In the genomic region with DNA sequence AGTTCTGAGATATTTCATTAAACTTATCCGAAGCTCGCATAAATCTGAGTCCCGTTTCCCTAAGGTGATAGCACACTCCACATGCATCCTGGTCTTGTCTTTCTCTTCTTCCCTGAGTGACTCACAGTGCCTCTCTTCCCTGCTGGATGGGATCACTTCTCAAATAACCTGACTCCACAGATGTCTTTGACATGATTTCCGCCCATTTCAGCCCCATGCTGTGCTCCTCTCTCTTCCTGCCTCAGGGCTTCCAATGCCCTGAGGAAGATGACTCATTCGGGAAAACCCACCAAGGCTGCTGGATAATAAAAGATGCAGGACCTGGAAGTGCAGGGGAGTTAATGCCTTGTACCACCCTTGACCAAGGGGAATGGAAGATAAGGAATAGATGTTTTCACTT, we compare ENCODE assay signal across 20 cellular contexts.
DNase-seq lines count a peak whose midpoint lies in the region; ATAC-seq, FAIRE-seq and TF ChIP-seq lines count a peak whose summit lies in the region.
"Had no signal": no experiment of that assay in that cellular context is flagged by ENCODE, and none has a peak within 500 bp of the region (broad histone marks: within the 10 kb centered on the region; RNA-seq: fewer than 3 reads in every experiment).

No MANE protein-coding gene starts in this region.

- no peak for TF ChIP-seq EP300 in H1 (IDR thresholded peaks at IDR 0.05; ENCODE audit: borderline replicate concordance in 1 of 2, low read depth in 2 of 2, low read length in 2 of 2)

- H3K27me3 Mint-ChIP-seq in GM23338 (ENCODE audit: insufficient read depth, low read depth, poor library complexity): peaks cover 3% of the 10 kb centered on the region
- H3K27me3 Mint-ChIP-seq in neural progenitor cell (ENCODE audit: insufficient read depth, low read depth): peaks cover 4% of the 10 kb centered on the region
- H3K27me3 Mint-ChIP-seq: progenitor cell of endocrine pancreas had no signal

- TF ChIP-seq CTCF in GM23338 (conservative IDR thresholded peaks at IDR 0.05; ENCODE audit: low read depth in 2 of 2): no peak
- no peak for TF ChIP-seq CTCF in H1 (IDR thresholded peaks at IDR 0.05; ENCODE audit: control extremely low read depth in 1 of 3, insufficient read depth in 1 of 3, low read depth in 1 of 3, low read length in 3 of 3)
- TF ChIP-seq CTCF in neural progenitor cell (IDR thresholded peaks at IDR 0.05): no peak
- no peak for TF ChIP-seq CTCF in esophagus squamous epithelium (IDR thresholded peaks at IDR 0.05)
- no peak for TF ChIP-seq CTCF in left ventricle myocardium inferior (IDR thresholded peaks at IDR 0.05; ENCODE audit: borderline replicate concordance)

- 78% methylated on average over 5 of the region's 5 CpGs; no CpG with 5 or more reads in 1 of the 2 experiments for WGBS in H1 (ENCODE audit: extremely low coverage in 1 of 2, insufficient coverage in 1 of 2, insufficient read length in 1 of 2, insufficient replicate concordance in 2 of 2, low coverage in 1 of 2, low lambda C conversion rate in 2 of 2, missing lambda C conversion rate in 1 of 2), 2 experiments
- WGBS in esophagus squamous epithelium, 2 donors: 72 to 75% methylated on average over 5 of the region's 5 CpGs

- H3K36me3 Mint-ChIP-seq in GM23338 (ENCODE audit: low read depth): peaks cover 16% of the 10 kb centered on the region; the same call in 2 of the 3 replicates
- H3K36me3 Mint-ChIP-seq in neural progenitor cell: no peaks in the 10 kb centered on the region
- H3K36me3 Mint-ChIP-seq: natural killer cell had no signal

- H3K18ac ChIP-seq in H1 (ENCODE audit: extremely low read depth, low read length): no peak overlapping the region

- H3K27ac Mint-ChIP-seq in GM23338 (no peak overlapping the region), neural progenitor cell (peak overlapping the region; percentile 3)
- H3K27ac Mint-ChIP-seq: natural killer cell, progenitor cell of endocrine pancreas had no signal

- no peak overlapping the region for H3K56ac ChIP-seq in H1 (replicated peaks; ENCODE audit: insufficient read length, low read depth, low read length)

- H3K4ac ChIP-seq in H1 (replicated peaks; ENCODE audit: insufficient read length, low read depth, low read length): no peak overlapping the region

- no peak overlapping the region; the same call in 1 of the 2 replicates for H2BK12ac ChIP-seq in H1 (ENCODE audit: low read depth, low read length)

- no peaks in the 10 kb centered on the region for H3K79me1 ChIP-seq in H1 (ENCODE audit: low read depth, low read length)

- CTCF ChIA-PET in H1 (lab: Charles Lee; ENCODE audit: partially characterized antibody): interaction anchor here (1.1 kb wide), 1 partner anchor 13 kb away, joined by 4 read pairs; no protein-coding TSS in a partner anchor

- H4K20me1 ChIP-seq in GM23338 (replicated peaks; ENCODE audit: insufficient read depth) (no peaks in the 10 kb centered on the region), H1 (replicated peaks in 1 of 2; ENCODE audit: control insufficient read depth in 1 of 2, insufficient read depth in 2 of 2, low read length in 2 of 2) (no peaks in the 10 kb centered on the region), neural progenitor cell (ENCODE audit: low read depth) (no peaks in the 10 kb centered on the region)

- H3K23ac ChIP-seq in H1 (ENCODE audit: insufficient read length): no peak overlapping the region

- intact Hi-C loops in esophagus squamous epithelium (cut with DNase I): no loop called here
- intact Hi-C loops in left ventricle myocardium inferior (cut with micrococcal nuclease): no loop called here

- H3K4me1 Mint-ChIP-seq in GM23338 (peaks cover 4% of the 10 kb centered on the region), neural progenitor cell (peaks cover 8% of the 10 kb centered on the region)
- H3K4me1 Mint-ChIP-seq: natural killer cell had no signal

- H2BK120ac ChIP-seq in H1 (replicated peaks; ENCODE audit: low read depth, low read length): peak overlapping the region; percentile 57

- POLR2A ChIA-PET in H1 (lab: Charles Lee; ENCODE audit: partially characterized antibody): no interaction called here

- H3K27ac ChIP-seq in GM23338 (ENCODE audit: low read depth) (no peak overlapping the region), H1 (ENCODE audit: low read depth, low read length) (no peak overlapping the region), neural progenitor cell (no peak overlapping the region), esophagus squamous epithelium (no peak overlapping the region), left ventricle myocardium inferior (replicated peaks) (no peak overlapping the region)
- H3K27ac ChIP-seq: colonic mucosa, epithelial cell of prostate, SJSA1 had no signal

- H3K27me3 ChIP-seq in GM23338 (ENCODE audit: insufficient read depth) (no peaks in the 10 kb centered on the region), H1 (replicated peaks in 1 of 4; ENCODE audit: control insufficient read depth in 3 of 4, extremely low read depth in 1 of 4, insufficient read depth in 3 of 4, low read length in 3 of 4) (no peaks in the 10 kb centered on the region), neural progenitor cell (no peaks in the 10 kb centered on the region), esophagus squamous epithelium (no peaks in the 10 kb centered on the region), left ventricle myocardium inferior (ENCODE audit: low read depth) (no peaks in the 10 kb centered on the region)
- H3K27me3 ChIP-seq: colonic mucosa, SJSA1 had no signal

- no peak overlapping the region for H4K5ac ChIP-seq in H1 (ENCODE audit: insufficient read length, low read depth, low read length)

- no peaks in the 10 kb centered on the region for H3K23me2 ChIP-seq in H1 (ENCODE audit: low read depth, low read length)

- H3K9ac ChIP-seq in H1 (replicated peaks in 1 of 4; ENCODE audit: extremely low read depth in 1 of 4, low read depth in 3 of 4, low read length in 3 of 4) (no peak overlapping the region), neural progenitor cell (no peak overlapping the region)

- H2BK20ac ChIP-seq in H1 (ENCODE audit: low read length): no peak overlapping the region

- no peaks in the 10 kb centered on the region for H3K9me2 ChIP-seq in GM23338 (ENCODE audit: insufficient read depth)

- H3K36me3 ChIP-seq in GM23338 (ENCODE audit: insufficient read depth): no peaks in the 10 kb centered on the region
- no peaks in the 10 kb centered on the region for H3K36me3 ChIP-seq in H1 (ENCODE audit: control insufficient read depth in 2 of 4, insufficient read depth in 4 of 4, low read length in 3 of 4)
- H3K36me3 ChIP-seq in neural progenitor cell: no peaks in the 10 kb centered on the region
- no peaks in the 10 kb centered on the region for H3K36me3 ChIP-seq in esophagus squamous epithelium
- no peaks in the 10 kb centered on the region for H3K36me3 ChIP-seq in left ventricle myocardium inferior
- H3K36me3 ChIP-seq: colonic mucosa, HAP-1, SJSA1 had no signal

- no peak for TF ChIP-seq POLR2A in H1 (IDR thresholded peaks at IDR 0.05; ENCODE audit: control extremely low read depth in 1 of 2, low read depth in 2 of 2, low read length in 2 of 2)
- no peak for TF ChIP-seq POLR2A in esophagus squamous epithelium (IDR thresholded peaks at IDR 0.05)

- no peak overlapping the region for H2AFZ ChIP-seq in GM23338
- peak overlapping the region; percentile 14; the same call in 1 of the 2 replicates for H2AFZ ChIP-seq in H1 (ENCODE audit: low read length)
- peak overlapping the region; percentile 19 for H2AFZ ChIP-seq in neural progenitor cell (replicated peaks)

- no peak overlapping the region for H3K4me3 Mint-ChIP-seq in GM23338
- no peak overlapping the region for H3K4me3 Mint-ChIP-seq in neural progenitor cell
- H3K4me3 Mint-ChIP-seq: natural killer cell had no signal

- H3K9me3 Mint-ChIP-seq in GM23338 (peaks cover 85% of the 10 kb centered on the region), neural progenitor cell (peaks cover 9% of the 10 kb centered on the region)

- no peak for TF ChIP-seq RAD21 in H1 (IDR thresholded peaks at IDR 0.05 in 1 of 2, conservative IDR thresholded peaks at IDR 0.05 in 1 of 2; ENCODE audit: low read depth in 2 of 2, low read length in 2 of 2)

- H3K4me3 ChIP-seq in GM23338: no peak overlapping the region
- H3K4me3 ChIP-seq in H1 (ENCODE audit: extremely low read depth in 1 of 4, insufficient read depth in 2 of 4, low read depth in 3 of 4, low read length in 4 of 4): no peak overlapping the region
- no peak overlapping the region for H3K4me3 ChIP-seq in neural progenitor cell
- H3K4me3 ChIP-seq in esophagus squamous epithelium: no peak overlapping the region
- H3K4me3 ChIP-seq in left ventricle myocardium inferior: no peak overlapping the region
- H3K4me3 ChIP-seq: colonic mucosa, HAP-1, SJSA1 had no signal

- no peak overlapping the region for H2BK15ac ChIP-seq in H1 (ENCODE audit: low read length)

- ATAC-seq in GM23338: no peak
- ATAC-seq: natural killer cell had no signal

- H4K8ac ChIP-seq in H1 (ENCODE audit: extremely low read depth, insufficient read depth, low read length): no peak overlapping the region

- no peak for FAIRE-seq in H1 (lab: Jason Lieb, UNC)
- FAIRE-seq: frontal cortex, small intestine had no signal

- H3K9me3 ChIP-seq in H1 (ENCODE audit: insufficient read depth in 2 of 2, low read depth in 1 of 2, low read length in 1 of 2) (no peaks in the 10 kb centered on the region), neural progenitor cell (ENCODE audit: low read depth) (no peaks in the 10 kb centered on the region), esophagus squamous epithelium (peaks cover 0 to 6% (median 0%) of the 10 kb centered on the region in 3 donors), left ventricle myocardium inferior (replicated peaks) (peaks cover 6% of the 10 kb centered on the region)
- H3K9me3 ChIP-seq: colonic mucosa, HAP-1 had no signal

- H4K91ac ChIP-seq in H1 (replicated peaks; ENCODE audit: insufficient read length, low read length): no peak overlapping the region

- DNase-seq in GM23338 (ENCODE audit: low spot score) (peak; percentile 22), NCI-H69 (lab: John Stamatoyannopoulos, UW) (peak; percentile 81), H1 (ENCODE audit: low read depth in 1 of 2, low spot score in 2 of 2) (peak in 1 of 2 experiments; percentile 53), neural progenitor cell (ENCODE audit: low spot score) (no peak), esophagus squamous epithelium (lab: John Stamatoyannopoulos, UW) (no peak), left ventricle myocardium inferior (no peak)
- DNase-seq in activated CD4-positive, alpha-beta T cell treated with anti-CD3 and anti-CD28 coated beads, Interleukin-2, amount 50 U/mL, for 48 hours: no peak
- DNase-seq: activated CD8-positive, alpha-beta memory T cell treated with anti-CD3 and anti-CD28 coated beads, Interleukin-2, amount 50 U/mL, for 4 hours; amygdala; colonic mucosa; DMS 273 treated with DMSO at 0.1 percent for 48 hours; natural killer cell; NCI-H1105; NCI-H510A treated with DMSO at 0.1 percent for 48 hours; small intestine had no signal

- peak overlapping the region; percentile 13; the same call in 1 of the 2 replicates for H2BK5ac ChIP-seq in H1 (ENCODE audit: low read depth, low read length)

- no peak overlapping the region for H3K14ac ChIP-seq in H1 (ENCODE audit: insufficient read length)

- H3K79me2 ChIP-seq in GM23338 (replicated peaks; ENCODE audit: insufficient read depth) (no peaks in the 10 kb centered on the region), H1 (ENCODE audit: control insufficient read depth in 1 of 2, insufficient read depth in 2 of 2, low read length in 2 of 2) (no peaks in the 10 kb centered on the region), neural progenitor cell (ENCODE audit: low read depth) (no peaks in the 10 kb centered on the region)

- H3K4me2 ChIP-seq in GM23338 (no peak overlapping the region), H1 (ENCODE audit: insufficient read depth in 1 of 2, low read depth in 2 of 2, low read length in 2 of 2) (no peak overlapping the region), neural progenitor cell (no peak overlapping the region)

- H3K4me1 ChIP-seq in GM23338 (ENCODE audit: insufficient read depth) (no peaks in the 10 kb centered on the region; the same call in 1 of the 2 replicates), H1 (replicated peaks in 1 of 4; ENCODE audit: control insufficient read depth in 3 of 4, insufficient read depth in 4 of 4, low read length in 3 of 4) (peaks cover 0 to 2% (median 0%) of the 10 kb centered on the region in 4 experiments; a peak in 2 of 7 replicates), neural progenitor cell (peaks cover 8% of the 10 kb centered on the region), esophagus squamous epithelium (no peaks in the 10 kb centered on the region), left ventricle myocardium inferior (no peaks in the 10 kb centered on the region)
- H3K4me1 ChIP-seq: colonic mucosa, HAP-1, SJSA1 had no signal

- no peak overlapping the region for H2AK5ac ChIP-seq in H1 (ENCODE audit: low read depth, low read length)

- H3F3A ChIP-seq in GM23338 (replicated peaks; ENCODE audit: low read depth): no peaks in the 10 kb centered on the region
- no peaks in the 10 kb centered on the region for H3F3A ChIP-seq in neural progenitor cell (ENCODE audit: low read depth)

Comparison
In these comparisons a context has a peak if more than half of its experiments do, and no peak if none do; other contexts are left out.
1. DNase-seq: peak in GM23338 (single experiment) and NCI-H69 (single experiment); none in neural progenitor cell (single experiment), activated CD4-positive, alpha-beta T cell treated with anti-CD3 and anti-CD28 coated beads, Interleukin-2, amount 50 U/mL, for 48 hours (0 of 2), esophagus squamous epithelium (single experiment) and left ventricle myocardium inferior (single experiment).